8 cellular contexts compared by ENCODE assay signal in the genomic region with DNA sequence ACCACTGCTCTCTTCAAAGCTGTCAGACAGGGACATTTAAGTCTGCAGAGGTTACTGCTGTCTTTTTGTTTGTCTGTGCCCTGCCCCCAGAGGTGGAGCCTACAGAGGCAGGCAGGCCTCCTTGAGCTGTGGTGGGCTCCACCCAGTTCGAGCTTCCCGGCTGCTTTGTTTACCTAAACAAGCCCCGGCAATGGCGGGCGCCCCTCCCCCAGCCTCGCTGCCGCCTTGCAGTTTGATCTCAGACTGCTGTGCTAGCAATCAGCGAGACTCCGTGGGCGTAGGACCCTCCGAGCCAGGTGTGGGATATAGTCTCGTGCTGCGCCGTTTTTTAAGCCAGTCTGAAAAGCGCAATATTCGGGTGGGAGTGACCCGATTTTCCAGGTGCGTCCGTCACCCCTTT. TPM values are rescaled to one million over a fixed set of nuclear protein-coding genes. Genes with fewer than 3 reads are reported as not detected.
"Had no signal": no experiment of that assay in that cellular context is flagged by ENCODE, and none has a peak within 500 bp of the region (broad histone marks: within the 10 kb centered on the region; RNA-seq: fewer than 3 reads in every experiment).

No MANE protein-coding gene starts in this region.

RNA-seq across cellular contexts. Expression of a gene that starts 17.3 kb away (rescaled TPM):
- total RNA-seq: activated CD4-positive, alpha-beta memory T cell treated with anti-CD3 and anti-CD28 coated beads, Interleukin-2, amount 10 ng/mL, durations not matched to agents 7 days and 5 days; activated CD4-positive, alpha-beta T cell treated with anti-CD3 and anti-CD28 coated beads for 36 hours; activated CD4-positive, alpha-beta T cell treated with anti-CD3 and anti-CD28 coated beads, Interleukin-2, amount 10 ng/mL, durations not matched to agents 7 days and 5 days; activated CD8-positive, alpha-beta memory T cell treated with anti-CD3 and anti-CD28 coated beads, Interleukin-2, amount 10 ng/mL, durations not matched to agents 7 days and 5 days; activated CD8-positive, alpha-beta T cell treated with anti-CD3 and anti-CD28 coated beads, Interleukin-2, amount 10 ng/mL, durations not matched to agents 7 days and 5 days; activated naive CD8-positive, alpha-beta T cell treated with anti-CD3 and anti-CD28 coated beads, Interleukin-2, amount 10 ng/mL, durations not matched to agents 7 days and 5 days; activated T-helper 2 cell treated with anti-CD3 and anti-CD28 coated beads, Interferon-gamma antibody, Interleukin-2, Interleukin-4, amounts not matched to agents 10 μg/mL and 5 μg/mL and 100 μg/mL, durations not matched to agents 14 hours and 24 hours and 36 hours; bronchial epithelial cell had no signal
